ENCODE assay signal across 1 cellular context in genomic region chr19:58181902-58182576, GRCh38.
TF ChIP-seq lines count a peak whose summit lies in the region.

No MANE protein-coding gene starts in this region.

TF ChIP-seq in A549, 52 proteins besides CTCF, POLR2A, EP300 and RAD21 (continued from another document):
- TF ChIP-seq E2F6 (IDR thresholded peaks at IDR 0.05; ENCODE audit: borderline replicate concordance, low read depth) (no peak), NR3C1 (IDR thresholded peaks at IDR 0.05) (no peak), SREBF2 (IDR thresholded peaks at IDR 0.05) (no peak)
